8 cellular contexts compared by ENCODE assay signal in genomic region chr11:66002648-66003225, GRCh38. TPM values are rescaled to one million over a fixed set of nuclear protein-coding genes. Genes with fewer than 3 reads are reported as not detected.
DNase-seq lines count a peak whose midpoint lies in the region; ATAC-seq and TF ChIP-seq lines count a peak whose summit lies in the region.

No MANE protein-coding gene starts in this region.

- peak overlapping the region; percentile 69 to 93 (median 85) for H3K4me3 ChIP-seq in esophagus muscularis mucosa

- 0% methylated on average over 12 of the region's 40 CpGs for WGBS in esophagus muscularis mucosa

- H3K36me3 ChIP-seq in esophagus muscularis mucosa: peaks cover 24 to 56% (median 54%) of the 10 kb centered on the region in 4 donors

- intact Hi-C loops in esophagus muscularis mucosa (cut with DNase I): loop anchor here (5.0 kb wide), 2 partner anchors 40 to 115 kb away; partner anchors contain the start of genes FIBP and SART1

- H3K27me3 Mint-ChIP-seq in T-helper 2 cell treated with Interferon-gamma antibody and Interleukin-4, amounts not matched to agents 5 μg/mL and 100 μg/mL, for 36 hours (ENCODE audit: low read depth): no peaks in the 10 kb centered on the region
- H3K27me3 Mint-ChIP-seq in nephron progenitor cell (ENCODE audit: low read depth, poor library complexity): no peaks in the 10 kb centered on the region

- no peaks in the 10 kb centered on the region for H3K9me3 ChIP-seq in esophagus muscularis mucosa

- peaks cover 45% of the 10 kb centered on the region for H3K36me3 Mint-ChIP-seq in T-helper 2 cell treated with Interferon-gamma antibody and Interleukin-4, amounts not matched to agents 5 μg/mL and 100 μg/mL, for 36 hours (ENCODE audit: low read depth)
- peaks cover 37% of the 10 kb centered on the region for H3K36me3 Mint-ChIP-seq in nephron progenitor cell (ENCODE audit: low read depth)

- H3K27me3 ChIP-seq in esophagus muscularis mucosa: no peaks in the 10 kb centered on the region

- no peak for TF ChIP-seq EP300 in esophagus muscularis mucosa (IDR thresholded peaks at IDR 0.05)

- TF ChIP-seq POLR2A in esophagus muscularis mucosa (IDR thresholded peaks at IDR 0.05; ENCODE audit: low read depth): no peak

- peaks cover 20 to 38% (median 29%) of the 10 kb centered on the region in 4 donors for H3K4me1 ChIP-seq in esophagus muscularis mucosa

- H3K27ac ChIP-seq in esophagus muscularis mucosa (replicated peaks in 1 of 4): peak overlapping the region; percentile 86 to 95 (median 94)

- ATAC-seq in GM19468 (IDR thresholded peaks at IDR 0.05; ENCODE audit: extremely low read depth, unreplicated experiment) (peak; percentile 18), HG03520 (IDR thresholded peaks at IDR 0.05; ENCODE audit: unreplicated experiment) (peak; percentile 38)

- H3K27ac Mint-ChIP-seq in T-helper 2 cell treated with Interferon-gamma antibody and Interleukin-4, amounts not matched to agents 5 μg/mL and 100 μg/mL, for 36 hours: peak overlapping the region; percentile 98
- peak overlapping the region; percentile 100 for H3K27ac Mint-ChIP-seq in nephron progenitor cell

- TF ChIP-seq CTCF in esophagus muscularis mucosa (IDR thresholded peaks at IDR 0.05) (peak in 2 of 3 experiments; percentile 9 to 15), nephron progenitor cell (IDR thresholded peaks at IDR 0.05) (no peak)

- peak overlapping the region; percentile 99 for H3K4me3 Mint-ChIP-seq in T-helper 2 cell treated with Interferon-gamma antibody and Interleukin-4, amounts not matched to agents 5 μg/mL and 100 μg/mL, for 36 hours
- peak overlapping the region; percentile 100 for H3K4me3 Mint-ChIP-seq in nephron progenitor cell

- no peaks in the 10 kb centered on the region for H3K9me3 Mint-ChIP-seq in T-helper 2 cell treated with Interferon-gamma antibody and Interleukin-4, amounts not matched to agents 5 μg/mL and 100 μg/mL, for 36 hours
- H3K9me3 Mint-ChIP-seq in nephron progenitor cell: no peaks in the 10 kb centered on the region

- DNase-seq in GM04504 (ENCODE audit: low read depth) (peak; percentile 21), esophagus muscularis mucosa (ENCODE audit: extremely low spot score) (no peak), nephron progenitor cell (no peak), NCI-H128 (lab: John Stamatoyannopoulos, UW; ENCODE audit: unreplicated experiment) (no peak), NCI-H1930 (lab: John Stamatoyannopoulos, UW) (no peak)
- no peak for DNase-seq in T-helper 2 cell treated with Interferon-gamma antibody and Interleukin-4, amounts not matched to agents 5 μg/mL and 100 μg/mL, for 36 hours (ENCODE audit: low spot score)

- peaks cover 14% of the 10 kb centered on the region for H3K4me1 Mint-ChIP-seq in T-helper 2 cell treated with Interferon-gamma antibody and Interleukin-4, amounts not matched to agents 5 μg/mL and 100 μg/mL, for 36 hours (ENCODE audit: low read depth)
- H3K4me1 Mint-ChIP-seq in nephron progenitor cell: peaks cover 24% of the 10 kb centered on the region

RNA-seq across cellular contexts. Expression of gene BANF1, which starts 0.4 kb away (rescaled TPM):
- total RNA-seq in esophagus muscularis mucosa: 10 to 100 TPM; 46.9 to 72.5 (median 57.9) TPM

RNA-seq across cellular contexts. Expression of gene EIF1AD, which starts 0.8 kb away (rescaled TPM):
- total RNA-seq in esophagus muscularis mucosa: 10 to 100 TPM; 25.3 to 34.9 (median 28.2) TPM

RNA-seq across cellular contexts. Expression of gene CST6, which starts 9.1 kb away (rescaled TPM):
- total RNA-seq in esophagus muscularis mucosa: not detected

RNA-seq across cellular contexts. Expression of gene CATSPER1, which starts 23.5 kb away (rescaled TPM):
- under 1 TPM in 1 of 4 donors, not detected in 3; 0.52 TPM for total RNA-seq in esophagus muscularis mucosa

RNA-seq across cellular contexts. Expression of gene SART1, which starts 41.2 kb away (rescaled TPM):
- 10 to 100 TPM; 47.8 to 65.0 (median 58.7) TPM for total RNA-seq in esophagus muscularis mucosa
